In the genomic region with DNA sequence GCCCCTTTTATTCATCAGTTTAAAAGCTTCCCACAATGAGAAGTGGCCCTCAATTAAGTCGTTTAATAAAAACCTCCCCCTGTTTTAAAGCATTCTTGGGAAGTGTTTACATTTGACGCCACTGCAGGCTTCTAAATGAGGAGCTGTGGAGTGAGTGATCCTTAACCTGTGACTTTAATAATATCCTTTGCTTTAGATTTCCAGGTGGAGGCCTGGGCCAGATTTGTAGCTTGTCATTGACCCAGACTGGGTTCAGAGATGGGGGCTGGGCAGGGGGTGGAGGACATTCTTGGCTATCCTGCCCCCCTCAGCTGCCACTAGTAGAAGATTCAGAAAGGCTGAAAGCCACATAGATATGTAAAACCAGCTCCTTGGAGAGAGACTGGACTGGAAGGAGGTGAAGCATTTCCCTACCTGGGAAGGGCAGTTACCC, we compare ENCODE assay signal across 17 cellular contexts. TPM values are rescaled to one million over a fixed set of nuclear protein-coding genes. Genes with fewer than 3 reads are reported as not detected.
DNase-seq lines count a peak whose midpoint lies in the region; ATAC-seq, FAIRE-seq and TF ChIP-seq lines count a peak whose summit lies in the region.
"Had no signal": no experiment of that assay in that cellular context is flagged by ENCODE, and none has a peak within 500 bp of the region (broad histone marks: within the 10 kb centered on the region; RNA-seq: fewer than 3 reads in every experiment).

No MANE protein-coding gene starts in this region.

- DNase-seq in NCI-H128 (lab: John Stamatoyannopoulos, UW; ENCODE audit: unreplicated experiment) (peak; percentile 39), NT2/D1 (ENCODE audit: low read depth, low spot score) (no peak), kidney (no peak), stomach (no peak), COLO829 (ENCODE audit: low spot score) (no peak), ecto neural progenitor cell (ENCODE audit: low spot score) (no peak)
- no peak for DNase-seq in activated naive CD8-positive, alpha-beta T cell treated with anti-CD3 and anti-CD28 coated beads for 36 hours
- no peak for DNase-seq in stimulated activated naive B cell treated with anti-CD40 and anti-IgM and Interleukin-4, amounts not matched to agents 10 μg/mL and 1 μg/mL and 100 μg/mL, for 72 hours
- DNase-seq: effector memory CD4-positive, alpha-beta T cell; HFFc6; NCI-H82; stimulated activated CD4-positive, alpha-beta T cell treated with anti-CD3 and anti-CD28 coated beads, Interleukin-1b, Interleukin-23, amount 100 ng/mL, for 48 hours; stimulated activated naive CD4-positive, alpha-beta T cell had no signal

- H3K9me3 ChIP-seq in NT2/D1 (ENCODE audit: insufficient read depth, low read length), result no peaks in the 10 kb centered on the region
- no peaks in the 10 kb centered on the region for H3K9me3 ChIP-seq in kidney (ENCODE audit: control insufficient read depth in 1 of 2, low read length in 2 of 2)
- H3K9me3 ChIP-seq in stomach, result no peaks in the 10 kb centered on the region
- H3K9me3 ChIP-seq: adrenal gland, SJSA1 had no signal

- no peaks in the 10 kb centered on the region for H3K36me3 ChIP-seq in NT2/D1 (ENCODE audit: insufficient read depth, insufficient read length, low read length)
- peaks cover 0 to 7% of the 10 kb centered on the region in 2 donors for H3K36me3 ChIP-seq in kidney (ENCODE audit: control insufficient read depth in 1 of 2, insufficient read depth in 2 of 2, low read length in 2 of 2)
- no peaks in the 10 kb centered on the region for H3K36me3 ChIP-seq in stomach
- H3K36me3 ChIP-seq: adrenal gland, SJSA1 had no signal

- no peak for FAIRE-seq in kidney (lab: Jason Lieb, UNC)
- FAIRE-seq: GM19239 had no signal

- intact Hi-C loops in kidney (cut with DNase I) (no loop called here), stomach (cut with DNase I; ENCODE audit: low total_unique reads) (no loop called here)

- TF ChIP-seq CTCF in kidney (IDR thresholded peaks at IDR 0.05; ENCODE audit: borderline replicate concordance, extremely low read depth, insufficient read depth) (no peak), stomach (IDR thresholded peaks at IDR 0.05) (no peak)

- H3K27me3 Mint-ChIP-seq in activated naive CD8-positive, alpha-beta T cell treated with anti-CD3 and anti-CD28 coated beads for 36 hours, result no peaks in the 10 kb centered on the region
- peaks cover 0 to 5% of the 10 kb centered on the region in 2 donors for H3K27me3 Mint-ChIP-seq in stimulated activated naive B cell treated with anti-CD40 and anti-IgM and Interleukin-4, amounts not matched to agents 10 μg/mL and 1 μg/mL and 100 μg/mL, for 72 hours

- WGBS in stomach, 5 donors, result 19 to 35% (median 25%) methylated on average over 2 of the region's 2 CpGs

- H3K9me3 Mint-ChIP-seq in activated naive CD8-positive, alpha-beta T cell treated with anti-CD3 and anti-CD28 coated beads for 36 hours, result no peaks in the 10 kb centered on the region
- no peaks in the 10 kb centered on the region for H3K9me3 Mint-ChIP-seq in stimulated activated naive B cell treated with anti-CD40 and anti-IgM and Interleukin-4, amounts not matched to agents 10 μg/mL and 1 μg/mL and 100 μg/mL, for 72 hours
- H3K9me3 Mint-ChIP-seq: HFFc6, neural crest cell had no signal

- H3K27ac Mint-ChIP-seq in activated naive CD8-positive, alpha-beta T cell treated with anti-CD3 and anti-CD28 coated beads for 36 hours, result no peak overlapping the region
- H3K27ac Mint-ChIP-seq in stimulated activated naive B cell treated with anti-CD40 and anti-IgM and Interleukin-4, amounts not matched to agents 10 μg/mL and 1 μg/mL and 100 μg/mL, for 72 hours, result no peak overlapping the region
- H3K27ac Mint-ChIP-seq: HFFc6 had no signal

- no peaks in the 10 kb centered on the region for H3K4me1 Mint-ChIP-seq in activated naive CD8-positive, alpha-beta T cell treated with anti-CD3 and anti-CD28 coated beads for 36 hours
- no peaks in the 10 kb centered on the region for H3K4me1 Mint-ChIP-seq in stimulated activated naive B cell treated with anti-CD40 and anti-IgM and Interleukin-4, amounts not matched to agents 10 μg/mL and 1 μg/mL and 100 μg/mL, for 72 hours

- peak overlapping the region; percentile 25 for H3K4me3 ChIP-seq in NT2/D1 (ENCODE audit: insufficient read length, low read depth)
- H3K4me3 ChIP-seq in kidney (ENCODE audit: low read length in 2 of 2), result peak overlapping the region in 1 of 2 donors; percentile 26
- no peak overlapping the region for H3K4me3 ChIP-seq in stomach
- H3K4me3 ChIP-seq: adrenal gland, SJSA1 had no signal

- H3K27me3 ChIP-seq in NT2/D1 (ENCODE audit: insufficient read depth, insufficient read length), result no peaks in the 10 kb centered on the region
- H3K27me3 ChIP-seq in stomach, result no peaks in the 10 kb centered on the region
- H3K27me3 ChIP-seq: adrenal gland, SJSA1 had no signal

- no peak overlapping the region for H3K4me3 Mint-ChIP-seq in activated naive CD8-positive, alpha-beta T cell treated with anti-CD3 and anti-CD28 coated beads for 36 hours
- H3K4me3 Mint-ChIP-seq in stimulated activated naive B cell treated with anti-CD40 and anti-IgM and Interleukin-4, amounts not matched to agents 10 μg/mL and 1 μg/mL and 100 μg/mL, for 72 hours, result no peak overlapping the region
- H3K4me3 Mint-ChIP-seq: HFFc6, neural crest cell had no signal

- H3K4me1 ChIP-seq in NT2/D1 (ENCODE audit: insufficient read depth, insufficient read length) (peaks cover 13% of the 10 kb centered on the region), kidney (ENCODE audit: control insufficient read depth in 1 of 2, insufficient read depth in 1 of 2, low read depth in 1 of 2, low read length in 2 of 2) (peaks cover 41 to 55% of the 10 kb centered on the region in 2 donors), stomach (peaks cover 28 to 70% (median 52%) of the 10 kb centered on the region in 4 donors)

- no peak for TF ChIP-seq POLR2A in stomach (IDR thresholded peaks at IDR 0.05)

- TF ChIP-seq EP300 in stomach (IDR thresholded peaks at IDR 0.05), result no peak

- no peak for ATAC-seq in stimulated activated naive B cell treated with anti-CD40 and anti-IgM and Interleukin-4, amounts not matched to agents 10 μg/mL and 1 μg/mL and 100 μg/mL, for 72 hours (replicated peaks)

- H3K36me3 Mint-ChIP-seq in activated naive CD8-positive, alpha-beta T cell treated with anti-CD3 and anti-CD28 coated beads for 36 hours, result no peaks in the 10 kb centered on the region
- H3K36me3 Mint-ChIP-seq in stimulated activated naive B cell treated with anti-CD40 and anti-IgM and Interleukin-4, amounts not matched to agents 10 μg/mL and 1 μg/mL and 100 μg/mL, for 72 hours, result no peaks in the 10 kb centered on the region

- H3K9ac ChIP-seq in NT2/D1 (ENCODE audit: insufficient read length, low read depth) (peak overlapping the region; percentile 76), kidney (ENCODE audit: low read length in 2 of 2) (peak overlapping the region in 1 of 2 donors; percentile 70)

- H3K27ac ChIP-seq in kidney (ENCODE audit: low read depth in 2 of 2, low read length in 2 of 2) (peak overlapping the region; percentile 61 to 73), stomach (peak overlapping the region; percentile 12 to 81 (median 68))
- H3K27ac ChIP-seq: SJSA1 had no signal

RNA-seq across cellular contexts. Expression of gene CGNL1, which starts 11.4 kb away (rescaled TPM):
- total RNA-seq in kidney, result 81.5 TPM
- 62.0 TPM for polyA plus RNA-seq in kidney (ENCODE audit: insufficient read depth, low read depth, low replicate concordance)
- 10 to 100 TPM in 4 of 5 donors, under 1 TPM in 1; 0.29 to 36.2 (median 29.3) TPM for total RNA-seq in stomach
- polyA plus RNA-seq in stomach, result 10 to 100 TPM in 1 of 3 donors, 1 to 10 TPM in 2; 4.9 to 16.4 (median 8.2) TPM
- not detected for total RNA-seq in activated naive CD8-positive, alpha-beta T cell treated with anti-CD3 and anti-CD28 coated beads for 36 hours
